In genomic region chr12:32504626-32505025, GRCh38 we compare ENCODE assay signal across 23 cellular contexts.
DNase-seq lines count a peak whose midpoint lies in the region; ATAC-seq, FAIRE-seq and TF ChIP-seq lines count a peak whose summit lies in the region.
"Had no signal": no experiment of that assay in that cellular context is flagged by ENCODE, and none has a peak within 500 bp of the region (broad histone marks: within the 10 kb centered on the region; RNA-seq: fewer than 3 reads in every experiment).

No MANE protein-coding gene starts in this region.

- TF ChIP-seq CTCF in GM23338 (conservative IDR thresholded peaks at IDR 0.05; ENCODE audit: low read depth in 2 of 2) (no peak), keratinocyte (optimal IDR thresholded peaks at IDR 0.05 in 1 of 3, IDR thresholded peaks at IDR 0.05 in 1 of 3, conservative IDR thresholded peaks at IDR 0.05 in 1 of 3; ENCODE audit: extremely low read depth in 1 of 3, insufficient read depth in 2 of 3, low read length in 3 of 3) (no peak), gastrocnemius medialis (IDR thresholded peaks at IDR 0.05 in 4 of 5, conservative IDR thresholded peaks at IDR 0.05 in 1 of 5) (no peak), spleen (IDR thresholded peaks at IDR 0.05 in 8 of 11, conservative IDR thresholded peaks at IDR 0.05 in 3 of 11) (no peak)

- no peaks in the 10 kb centered on the region for H3K36me3 Mint-ChIP-seq in GM23338 (ENCODE audit: low read depth)
- H3K36me3 Mint-ChIP-seq: activated naive CD8-positive, alpha-beta T cell had no signal

- H3K9me1 ChIP-seq in keratinocyte (ENCODE audit: control insufficient read depth, extremely low read depth, insufficient read depth, low read length) = peaks cover 4% of the 10 kb centered on the region

- H3K27me3 Mint-ChIP-seq in GM23338 (ENCODE audit: insufficient read depth, low read depth, poor library complexity) = peaks cover 4% of the 10 kb centered on the region

- no peak for TF ChIP-seq POLR2A in gastrocnemius medialis (IDR thresholded peaks at IDR 0.05)
- no peak for TF ChIP-seq POLR2A in spleen (IDR thresholded peaks at IDR 0.05)

- no peaks in the 10 kb centered on the region for H3K27me3 ChIP-seq in GM23338 (ENCODE audit: insufficient read depth)
- H3K27me3 ChIP-seq in adipocyte (replicated peaks; ENCODE audit: control insufficient read depth, insufficient read depth, low read length) = no peaks in the 10 kb centered on the region
- no peaks in the 10 kb centered on the region for H3K27me3 ChIP-seq in keratinocyte (ENCODE audit: control insufficient read depth, extremely low read depth, insufficient read depth, low read length)
- no peaks in the 10 kb centered on the region for H3K27me3 ChIP-seq in gastrocnemius medialis
- H3K27me3 ChIP-seq in spleen (replicated peaks in 1 of 7) = no peaks in the 10 kb centered on the region
- H3K27me3 ChIP-seq: sigmoid colon, uterus had no signal

- H3K36me3 ChIP-seq in GM23338 (ENCODE audit: insufficient read depth) (no peaks in the 10 kb centered on the region), adipocyte (ENCODE audit: control insufficient read depth, insufficient read depth, low read length, severe bottlenecking) (no peaks in the 10 kb centered on the region), keratinocyte (ENCODE audit: control insufficient read depth in 2 of 2, extremely low read depth in 1 of 2, insufficient read depth in 2 of 2, low read length in 2 of 2) (peaks cover 0 to 2% of the 10 kb centered on the region in 2 experiments), gastrocnemius medialis (no peaks in the 10 kb centered on the region), spleen (no peaks in the 10 kb centered on the region)
- H3K36me3 ChIP-seq: sigmoid colon, uterus had no signal

- H3K27ac Mint-ChIP-seq in GM23338 = no peak overlapping the region
- H3K27ac Mint-ChIP-seq: activated naive CD8-positive, alpha-beta T cell; activated T-cell treated with anti-CD3 and anti-CD28 coated beads, Interleukin-2, amount 50 U/mL, for 72 hours had no signal

- peaks cover 63% of the 10 kb centered on the region for H3K4me1 Mint-ChIP-seq in GM23338

- H3K9ac ChIP-seq in adipocyte (ENCODE audit: low read length) (no peak overlapping the region), keratinocyte (ENCODE audit: control insufficient read depth, extremely low read depth, insufficient read depth, low read length) (no peak overlapping the region)

- no peak overlapping the region for H3K27ac ChIP-seq in GM23338 (ENCODE audit: low read depth)
- H3K27ac ChIP-seq in keratinocyte (ENCODE audit: control insufficient read depth, insufficient read depth, low read length) = peak overlapping the region; percentile 45
- H3K27ac ChIP-seq in gastrocnemius medialis = peak overlapping the region in 3 of 4 donors; percentile 9 to 89 (median 85)
- peak overlapping the region in 1 of 8 donors; percentile 67 for H3K27ac ChIP-seq in spleen
- H3K27ac ChIP-seq: C4-2B, sigmoid colon, uterus had no signal

- H3K4me1 ChIP-seq in GM23338 (ENCODE audit: insufficient read depth) (peaks cover 61% of the 10 kb centered on the region), adipocyte (ENCODE audit: control insufficient read depth, insufficient read depth, low read length) (peaks cover 40% of the 10 kb centered on the region), keratinocyte (ENCODE audit: control insufficient read depth, extremely low read depth, insufficient read depth, low read length) (peaks cover 29% of the 10 kb centered on the region), gastrocnemius medialis (peaks cover 64 to 70% of the 10 kb centered on the region in 2 donors), spleen (peaks cover 4 to 66% (median 25%) of the 10 kb centered on the region in 6 donors)
- H3K4me1 ChIP-seq: uterus had no signal

- dilution Hi-C loops in keratinocyte (cut with MboI; ENCODE audit: extremely low pct_ligation_motif_present, low sequenced_read_pairs) = no loop called here

- peaks cover 34% of the 10 kb centered on the region; the same call in 1 of the 2 replicates for H4K20me1 ChIP-seq in GM23338 (replicated peaks; ENCODE audit: insufficient read depth)
- no peaks in the 10 kb centered on the region for H4K20me1 ChIP-seq in keratinocyte (ENCODE audit: control insufficient read depth, extremely low read depth, insufficient read depth, low read length)

- FAIRE-seq in keratinocyte (lab: Jason Lieb, UNC) = peak; percentile 95
- FAIRE-seq: GM12878, RCC 7860 had no signal

- H3K9me2 ChIP-seq in GM23338 (ENCODE audit: insufficient read depth) = no peaks in the 10 kb centered on the region

- 0 out of 2 replicates have a peak, but pooled peaks cover 4% of the 10 kb centered on the region for H3F3A ChIP-seq in GM23338 (replicated peaks; ENCODE audit: low read depth)

- H3K4me3 ChIP-seq in GM23338 (no peak overlapping the region), adipocyte (ENCODE audit: low read length) (peak overlapping the region; percentile 78), keratinocyte (ENCODE audit: control insufficient read depth in 2 of 3, extremely low read depth in 1 of 3, insufficient read depth in 2 of 3, low read depth in 1 of 3, low read length in 3 of 3) (peak overlapping the region in 2 of 3 experiments; percentile 34 to 43), gastrocnemius medialis (peak overlapping the region; percentile 44 to 58 (median 54)), spleen (no peak overlapping the region)
- H3K4me3 ChIP-seq: GM12878, mucosa of descending colon, sigmoid colon, uterus had no signal

- H3K79me2 ChIP-seq in GM23338 (replicated peaks; ENCODE audit: insufficient read depth) (peaks cover 94% of the 10 kb centered on the region), keratinocyte (ENCODE audit: control insufficient read depth, insufficient read depth, low read length) (peaks cover 53% of the 10 kb centered on the region)

- intact Hi-C loops in gastrocnemius medialis (cut with DNase I; ENCODE audit: low total_unique reads) = loop anchor here (2.0 kb wide), 1 partner anchor 30 kb away; no protein-coding TSS in a partner anchor
- intact Hi-C loops in spleen (cut with DNase I; ENCODE audit: low total_unique reads) = no loop called here

- ATAC-seq in GM23338 (no peak), gastrocnemius medialis (no peak)
- ATAC-seq: activated CD4-positive, CD25-positive, alpha-beta regulatory T cell treated with anti-CD3 and anti-CD28 coated beads, Interleukin-2, amount 50 U/mL, for 24 hours; activated T-cell treated with anti-CD3 and anti-CD28 coated beads, Interleukin-2, amount 50 U/mL, for 72 hours; GM12878; mucosa of descending colon had no signal

- in situ Hi-C loops in gastrocnemius medialis (cut with MboI; ENCODE audit: low sequenced_read_pairs in 4 of 4) = no loop called here

- no peaks in the 10 kb centered on the region for H3K9me3 Mint-ChIP-seq in GM23338
- H3K9me3 Mint-ChIP-seq: activated T-cell treated with anti-CD3 and anti-CD28 coated beads, Interleukin-2, amount 50 U/mL, for 72 hours had no signal

- H3K4me2 ChIP-seq in GM23338 (peak overlapping the region; percentile 53; the same call in 1 of the 2 replicates), keratinocyte (ENCODE audit: control insufficient read depth, extremely low read depth, insufficient read depth, low read depth, low read length) (peak overlapping the region; percentile 47)

- no peak overlapping the region; the same call in 2 of the 3 replicates for H3K4me3 Mint-ChIP-seq in GM23338
- H3K4me3 Mint-ChIP-seq: activated naive CD8-positive, alpha-beta T cell; activated T-cell treated with anti-CD3 and anti-CD28 coated beads, Interleukin-2, amount 50 U/mL, for 72 hours had no signal

- DNase-seq in GM23338 (ENCODE audit: low spot score) (no peak), adipocyte (ENCODE audit: low read depth) (no peak), keratinocyte (ENCODE audit: low read depth, low spot score) (no peak), gastrocnemius medialis (no peak), spleen (no peak), ureter (ENCODE audit: low spot score) (no peak), NCI-H1092 (lab: John Stamatoyannopoulos, UW) (no peak), iPS-NIHi7 (ENCODE audit: extremely low spot score) (no peak)
- DNase-seq: activated T-cell treated with anti-CD3 and anti-CD28 coated beads, Interleukin-2, amount 50 U/mL, for 72 hours; GF-D8; mucosa of descending colon; MV-4-11; NCI-H1930; NK-92 treated with Interleukin-12 subunit alpha and Interleukin-12 subunit beta, amount 100 ng/mL, for 24 hours; sigmoid colon; stimulated activated CD4-positive, alpha-beta T cell treated with anti-CD3 and anti-CD28 coated beads, Interleukin-2, amount 100 ng/mL, for 48 hours; T1000; uterus had no signal

- H3K9me3 ChIP-seq in adipocyte (ENCODE audit: control insufficient read depth, low read length) (no peaks in the 10 kb centered on the region), keratinocyte (ENCODE audit: control insufficient read depth, low read depth, low read length) (no peaks in the 10 kb centered on the region), gastrocnemius medialis (no peaks in the 10 kb centered on the region), spleen (no peaks in the 10 kb centered on the region)
- H3K9me3 ChIP-seq: mucosa of descending colon, sigmoid colon, uterus had no signal

- no peak overlapping the region for H2AFZ ChIP-seq in GM23338
- H2AFZ ChIP-seq in keratinocyte (ENCODE audit: control insufficient read depth, low read length) = no peak overlapping the region

- WGBS in spleen, 5 donors = 95 to 98% (median 97%) methylated on average over 3 of the region's 3 CpGs

TF ChIP-seq in GM23338, 12 proteins besides CTCF, POLR2A, EP300 and RAD21 (continues in another document):
- TF ChIP-seq ZNF114 (CRISPR knock-in tag; IDR thresholded peaks at IDR 0.05) (no peak), NANOG (IDR thresholded peaks at IDR 0.05; ENCODE audit: borderline replicate concordance) (no peak), EZH2phosphoT487 (IDR thresholded peaks at IDR 0.05; ENCODE audit: unreplicated experiment) (no peak)
- TF ChIP-seq, protein P1, sequence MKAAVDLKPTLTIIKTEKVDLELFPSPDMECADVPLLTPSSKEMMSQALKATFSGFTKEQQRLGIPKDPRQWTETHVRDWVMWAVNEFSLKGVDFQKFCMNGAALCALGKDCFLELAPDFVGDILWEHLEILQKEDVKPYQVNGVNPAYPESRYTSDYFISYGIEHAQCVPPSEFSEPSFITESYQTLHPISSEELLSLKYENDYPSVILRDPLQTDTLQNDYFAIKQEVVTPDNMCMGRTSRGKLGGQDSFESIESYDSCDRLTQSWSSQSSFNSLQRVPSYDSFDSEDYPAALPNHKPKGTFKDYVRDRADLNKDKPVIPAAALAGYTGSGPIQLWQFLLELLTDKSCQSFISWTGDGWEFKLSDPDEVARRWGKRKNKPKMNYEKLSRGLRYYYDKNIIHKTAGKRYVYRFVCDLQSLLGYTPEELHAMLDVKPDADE (IDR thresholded peaks at IDR 0.05) = no peak

Comparison
In these comparisons a context has a peak if more than half of its experiments do, and no peak if none do; other contexts are left out.
1. H3K4me3 ChIP-seq: peak in adipocyte (single experiment), keratinocyte (2 of 3) and gastrocnemius medialis (4 of 4); none in GM23338 (single experiment) and spleen (0 of 8).